In genomic region chr4:81031389-81032173, GRCh38 we compare ENCODE assay signal across 10 cellular contexts. TPM values are rescaled to one million over a fixed set of nuclear protein-coding genes. Genes with fewer than 3 reads are reported as not detected.
DNase-seq lines count a peak whose midpoint lies in the region; ATAC-seq, FAIRE-seq and TF ChIP-seq lines count a peak whose summit lies in the region.
"Had no signal": no experiment of that assay in that cellular context is flagged by ENCODE, and none has a peak within 500 bp of the region (broad histone marks: within the 10 kb centered on the region; RNA-seq: fewer than 3 reads in every experiment).

No MANE protein-coding gene starts in this region.

- no peaks in the 10 kb centered on the region for H3K9me3 Mint-ChIP-seq in activated naive CD4-positive, alpha-beta T cell treated with anti-CD3 and anti-CD28 coated beads, Interleukin-2, amount 50 U/mL, for 24 hours
- H3K9me3 Mint-ChIP-seq in activated naive CD4-positive, alpha-beta T cell treated with anti-CD3 and anti-CD28 coated beads, Interleukin-2, amount 10 ng/mL, durations not matched to agents 7 days and 5 days = no peaks in the 10 kb centered on the region
- no peaks in the 10 kb centered on the region for H3K9me3 Mint-ChIP-seq in activated naive CD8-positive, alpha-beta T cell treated with anti-CD3 and anti-CD28 coated beads, Interleukin-2, amount 10 ng/mL, durations not matched to agents 7 days and 5 days

- no peaks in the 10 kb centered on the region for H3K36me3 Mint-ChIP-seq in activated naive CD4-positive, alpha-beta T cell treated with anti-CD3 and anti-CD28 coated beads, Interleukin-2, amount 50 U/mL, for 24 hours
- H3K36me3 Mint-ChIP-seq in activated naive CD4-positive, alpha-beta T cell treated with anti-CD3 and anti-CD28 coated beads, Interleukin-2, amount 10 ng/mL, durations not matched to agents 7 days and 5 days = no peaks in the 10 kb centered on the region
- H3K36me3 Mint-ChIP-seq in activated naive CD8-positive, alpha-beta T cell treated with anti-CD3 and anti-CD28 coated beads, Interleukin-2, amount 10 ng/mL, durations not matched to agents 7 days and 5 days = peaks cover 2% of the 10 kb centered on the region

- H4K8ac ChIP-seq in mesenchymal stem cell (ENCODE audit: low read length) = no peak overlapping the region

- H2BK120ac ChIP-seq in mesenchymal stem cell (ENCODE audit: low read depth, low read length) = no peak overlapping the region

- H3K4me2 ChIP-seq in mesenchymal stem cell (ENCODE audit: low read length, poor library complexity, severe bottlenecking) = peak overlapping the region; percentile 78

- peak; percentile 42 for ATAC-seq in activated naive CD8-positive, alpha-beta T cell treated with anti-CD3 and anti-CD28 coated beads, Interleukin-2, amount 10 ng/mL, durations not matched to agents 7 days and 5 days (ENCODE audit: low read depth)
- peak; percentile 51 for ATAC-seq in upper lobe of right lung
- no peak for ATAC-seq in GM21526 (IDR thresholded peaks at IDR 0.05; ENCODE audit: low FRiP score, unreplicated experiment)
- no peak for ATAC-seq in HG03108 (IDR thresholded peaks at IDR 0.05; ENCODE audit: unreplicated experiment)

- H4K91ac ChIP-seq in mesenchymal stem cell (ENCODE audit: low read length) = no peak overlapping the region

- peak overlapping the region; percentile 62 to 75 for H3K4me3 ChIP-seq in mesenchymal stem cell (ENCODE audit: insufficient read depth in 1 of 2, low read depth in 1 of 2, low read length in 2 of 2)
- H3K4me3 ChIP-seq in upper lobe of right lung = peak overlapping the region; percentile 49

- no peak overlapping the region for H3K23ac ChIP-seq in mesenchymal stem cell (ENCODE audit: low read length in 2 of 2)

- no peak for FAIRE-seq in HTR-8/SVneo (lab: Jason Lieb, UNC)
- FAIRE-seq: colon, G401.6 had no signal

- peak overlapping the region; percentile 15 for H3K4me3 Mint-ChIP-seq in activated naive CD4-positive, alpha-beta T cell treated with anti-CD3 and anti-CD28 coated beads, Interleukin-2, amount 50 U/mL, for 24 hours
- no peak overlapping the region for H3K4me3 Mint-ChIP-seq in activated naive CD4-positive, alpha-beta T cell treated with anti-CD3 and anti-CD28 coated beads, Interleukin-2, amount 10 ng/mL, durations not matched to agents 7 days and 5 days
- peak overlapping the region; percentile 77 for H3K4me3 Mint-ChIP-seq in activated naive CD8-positive, alpha-beta T cell treated with anti-CD3 and anti-CD28 coated beads, Interleukin-2, amount 10 ng/mL, durations not matched to agents 7 days and 5 days

- H3K4me1 ChIP-seq in mesenchymal stem cell (ENCODE audit: control insufficient read depth, insufficient read depth, low read depth, low read length) (peaks cover 10% of the 10 kb centered on the region), upper lobe of right lung (peaks cover 7% of the 10 kb centered on the region)

- peaks cover 42% of the 10 kb centered on the region for H3K27me3 Mint-ChIP-seq in activated naive CD4-positive, alpha-beta T cell treated with anti-CD3 and anti-CD28 coated beads, Interleukin-2, amount 50 U/mL, for 24 hours
- H3K27me3 Mint-ChIP-seq in activated naive CD4-positive, alpha-beta T cell treated with anti-CD3 and anti-CD28 coated beads, Interleukin-2, amount 10 ng/mL, durations not matched to agents 7 days and 5 days = peaks cover 48% of the 10 kb centered on the region
- peaks cover 64% of the 10 kb centered on the region for H3K27me3 Mint-ChIP-seq in activated naive CD8-positive, alpha-beta T cell treated with anti-CD3 and anti-CD28 coated beads, Interleukin-2, amount 10 ng/mL, durations not matched to agents 7 days and 5 days

- peaks cover 15% of the 10 kb centered on the region for H3K4me1 Mint-ChIP-seq in activated naive CD4-positive, alpha-beta T cell treated with anti-CD3 and anti-CD28 coated beads, Interleukin-2, amount 50 U/mL, for 24 hours
- peaks cover 11% of the 10 kb centered on the region for H3K4me1 Mint-ChIP-seq in activated naive CD4-positive, alpha-beta T cell treated with anti-CD3 and anti-CD28 coated beads, Interleukin-2, amount 10 ng/mL, durations not matched to agents 7 days and 5 days
- H3K4me1 Mint-ChIP-seq in activated naive CD8-positive, alpha-beta T cell treated with anti-CD3 and anti-CD28 coated beads, Interleukin-2, amount 10 ng/mL, durations not matched to agents 7 days and 5 days = peaks cover 15% of the 10 kb centered on the region

- H3K27ac ChIP-seq in mesenchymal stem cell (ENCODE audit: low read length, poor library complexity, severe bottlenecking) (no peak overlapping the region), upper lobe of right lung (peak overlapping the region; percentile 63)

- H3K79me1 ChIP-seq in mesenchymal stem cell (replicated peaks; ENCODE audit: low read length, poor library complexity, severe bottlenecking) = no peaks in the 10 kb centered on the region

- no peak overlapping the region for H2AK5ac ChIP-seq in mesenchymal stem cell (ENCODE audit: low read length, severe bottlenecking)

- TF ChIP-seq CTCF in upper lobe of right lung (IDR thresholded peaks at IDR 0.05) = no peak

- DNase-seq in activated naive CD4-positive, alpha-beta T cell treated with anti-CD3 and anti-CD28 coated beads, Interleukin-2, amount 10 ng/mL, durations not matched to agents 7 days and 5 days = no peak
- DNase-seq in activated naive CD8-positive, alpha-beta T cell treated with anti-CD3 and anti-CD28 coated beads, Interleukin-2, amount 10 ng/mL, durations not matched to agents 7 days and 5 days = peak; percentile 34
- DNase-seq in mesenchymal stem cell (no peak), upper lobe of right lung (peak; percentile 71), HTR-8/SVneo (ENCODE audit: insufficient read length, low spot score) (no peak)

- no peak overlapping the region for H2BK5ac ChIP-seq in mesenchymal stem cell (ENCODE audit: low read depth, low read length, poor library complexity, severe bottlenecking)

- intact Hi-C loops in upper lobe of right lung (cut with DNase I) = no loop called here

- no peak overlapping the region for H3K4ac ChIP-seq in mesenchymal stem cell (ENCODE audit: low read depth in 1 of 2, low read length in 2 of 2)

- H3K36me3 ChIP-seq in mesenchymal stem cell (ENCODE audit: control insufficient read depth in 1 of 2, insufficient read depth in 2 of 2, low read depth in 1 of 2, low read length in 2 of 2) (no peaks in the 10 kb centered on the region), upper lobe of right lung (no peaks in the 10 kb centered on the region)

- H3K27ac Mint-ChIP-seq in activated naive CD4-positive, alpha-beta T cell treated with anti-CD3 and anti-CD28 coated beads, Interleukin-2, amount 50 U/mL, for 24 hours = peak overlapping the region; percentile 14
- no peak overlapping the region for H3K27ac Mint-ChIP-seq in activated naive CD4-positive, alpha-beta T cell treated with anti-CD3 and anti-CD28 coated beads, Interleukin-2, amount 10 ng/mL, durations not matched to agents 7 days and 5 days
- H3K27ac Mint-ChIP-seq in activated naive CD8-positive, alpha-beta T cell treated with anti-CD3 and anti-CD28 coated beads, Interleukin-2, amount 10 ng/mL, durations not matched to agents 7 days and 5 days = no peak overlapping the region

- no peak overlapping the region for H2BK15ac ChIP-seq in mesenchymal stem cell (ENCODE audit: low read depth, poor library complexity, severe bottlenecking)

- H3K9ac ChIP-seq in mesenchymal stem cell (ENCODE audit: low read length) = no peak overlapping the region

- H3K9me3 ChIP-seq in mesenchymal stem cell (ENCODE audit: control insufficient read depth, low read length) = no peaks in the 10 kb centered on the region
- no peaks in the 10 kb centered on the region for H3K9me3 ChIP-seq in upper lobe of right lung

- 2% methylated on average over 36 of the region's 43 CpGs for WGBS in mesenchymal stem cell

- H2BK12ac ChIP-seq in mesenchymal stem cell (ENCODE audit: low read length in 2 of 2) = no peak overlapping the region

- H3K14ac ChIP-seq in mesenchymal stem cell (ENCODE audit: low read length in 2 of 2) = no peak overlapping the region

- no peak overlapping the region for H2AFZ ChIP-seq in mesenchymal stem cell (ENCODE audit: low read depth, low read length)

- CTCF ChIA-PET in activated naive CD4-positive, alpha-beta T cell treated with anti-CD3 and anti-CD28 coated beads, Interleukin-2, amount 10 ng/mL, durations not matched to agents 7 days and 5 days (lab: Charles Lee) = interaction anchor here (1.4 kb wide), 1 partner anchor 8 kb away, joined by 11 read pairs; no protein-coding TSS in a partner anchor

- POLR2A ChIA-PET in activated naive CD8-positive, alpha-beta T cell treated with anti-CD3 and anti-CD28 coated beads, Interleukin-2, amount 10 ng/mL, durations not matched to agents 7 days and 5 days (lab: Charles Lee) = interaction anchor here (0.7 kb wide), 1 partner anchor 9 kb away, joined by 8 read pairs; no protein-coding TSS in a partner anchor

- no peak overlapping the region for H3K18ac ChIP-seq in mesenchymal stem cell (ENCODE audit: low read depth in 1 of 2, low read length in 2 of 2)

- H3K27me3 ChIP-seq in mesenchymal stem cell (ENCODE audit: control insufficient read depth in 1 of 2, insufficient read depth in 1 of 2, low read length in 2 of 2) = peaks cover 24 to 81% of the 10 kb centered on the region in 2 experiments
- H3K27me3 ChIP-seq in upper lobe of right lung = peaks cover 35% of the 10 kb centered on the region

RNA-seq across cellular contexts. Expression of gene BMP3, which starts 1.1 kb away (rescaled TPM):
- total RNA-seq in activated naive CD8-positive, alpha-beta T cell treated with anti-CD3 and anti-CD28 coated beads, Interleukin-2, amount 10 ng/mL, durations not matched to agents 7 days and 5 days = not detected
- not detected for polyA plus RNA-seq in mesenchymal stem cell (2013, experiment 1 of 2)
- not detected for polyA plus RNA-seq in mesenchymal stem cell (2013, experiment 2 of 2)
- 15.5 TPM for total RNA-seq in upper lobe of right lung

Comparison
In these comparisons a context has a peak if more than half of its experiments do, and no peak if none do; other contexts are left out.
1. DNase-seq: peak in activated naive CD8-positive, alpha-beta T cell treated with anti-CD3 and anti-CD28 coated beads, Interleukin-2, amount 10 ng/mL, durations not matched to agents 7 days and 5 days (single experiment) and upper lobe of right lung (single experiment); none in activated naive CD4-positive, alpha-beta T cell treated with anti-CD3 and anti-CD28 coated beads, Interleukin-2, amount 10 ng/mL, durations not matched to agents 7 days and 5 days (single experiment), mesenchymal stem cell (single experiment) and HTR-8/SVneo (single experiment).
2. ATAC-seq: peak in activated naive CD8-positive, alpha-beta T cell treated with anti-CD3 and anti-CD28 coated beads, Interleukin-2, amount 10 ng/mL, durations not matched to agents 7 days and 5 days (single experiment) and upper lobe of right lung (single experiment); none in GM21526 (single experiment) and HG03108 (single experiment).
3. RNA of gene BMP3, which starts 1.1 kb away (total RNA-seq): 15.5 TPM in upper lobe of right lung (single experiment); not detected in activated naive CD8-positive, alpha-beta T cell treated with anti-CD3 and anti-CD28 coated beads, Interleukin-2, amount 10 ng/mL, durations not matched to agents 7 days and 5 days; every median in the first group is over 10 times any median in the second.